Comparison of ENCODE assay signal across 36 cellular contexts in genomic region chrX:149638860-149639259, GRCh38. TPM values are rescaled to one million over a fixed set of nuclear protein-coding genes. Genes with fewer than 3 reads are reported as not detected.
A peak's percentile ranks its signal among the peaks of the same experiment; 100 is the strongest.
DNase-seq lines count a peak whose midpoint lies in the region; ATAC-seq and TF ChIP-seq lines count a peak whose summit lies in the region.
"Had no signal": no experiment of that assay in that cellular context is flagged by ENCODE, and none has a peak within 500 bp of the region (broad histone marks: within the 10 kb centered on the region; RNA-seq: fewer than 3 reads in every experiment).

No MANE protein-coding gene starts in this region.

- no peaks in the 10 kb centered on the region for H3K79me1 ChIP-seq in mesendoderm (ENCODE audit: low read length)

- no peaks in the 10 kb centered on the region for H3K36me3 ChIP-seq in mesendoderm (ENCODE audit: control insufficient read depth, insufficient read depth, low read length)
- H3K36me3 ChIP-seq: esophagus muscularis mucosa, heart right ventricle, lower lobe of right lung, prostate gland, thyroid gland had no signal

- no peak overlapping the region for H3K27ac ChIP-seq in mesendoderm (ENCODE audit: low read depth, low read length)
- H3K27ac ChIP-seq: esophagus muscularis mucosa, heart right ventricle, lower lobe of right lung, prostate gland, thyroid gland had no signal

- H3K18ac ChIP-seq in mesendoderm (ENCODE audit: low read length), result no peak overlapping the region

- no peak overlapping the region for H3K9ac ChIP-seq in mesendoderm (ENCODE audit: low read length)

- H3K23ac ChIP-seq in mesendoderm (ENCODE audit: low read length), result no peak overlapping the region

- H2BK5ac ChIP-seq in mesendoderm (ENCODE audit: low read length), result no peak overlapping the region

- H3K4me1 ChIP-seq in mesendoderm (ENCODE audit: control insufficient read depth, low read depth, low read length), result no peaks in the 10 kb centered on the region
- H3K4me1 ChIP-seq: esophagus muscularis mucosa, heart right ventricle, lower lobe of right lung, prostate gland, thyroid gland had no signal

- H3K79me2 ChIP-seq in mesendoderm (ENCODE audit: control insufficient read depth, insufficient read depth, low read length), result no peaks in the 10 kb centered on the region

- no peak overlapping the region for H2BK15ac ChIP-seq in mesendoderm (replicated peaks; ENCODE audit: low read depth)

- no peak overlapping the region for H2AK5ac ChIP-seq in mesendoderm (ENCODE audit: low read length)

- no peak overlapping the region for H3K4me2 ChIP-seq in mesendoderm (ENCODE audit: low read length)

- no peaks in the 10 kb centered on the region for H3K27me3 ChIP-seq in mesendoderm (ENCODE audit: insufficient read depth, low read length, poor library complexity)
- H3K27me3 ChIP-seq: esophagus muscularis mucosa, thyroid gland had no signal

- no peak overlapping the region for H3K56ac ChIP-seq in mesendoderm (ENCODE audit: low read length)

- TF ChIP-seq CTCF in choroid plexus epithelial cell (conservative IDR thresholded peaks at IDR 0.05; ENCODE audit: low read depth, low read length), result no peak

- H2BK120ac ChIP-seq in mesendoderm (ENCODE audit: low read depth, low read length), result no peak overlapping the region

- H4K8ac ChIP-seq in mesendoderm (ENCODE audit: low read depth, low read length), result no peak overlapping the region

- DNase-seq in AG20443 (ENCODE audit: low spot score), result peak; percentile 28
- DNase-seq in HT1080 (ENCODE audit: low read depth), result peak; percentile 1
- peak; percentile 8 for DNase-seq in choroid plexus epithelial cell (ENCODE audit: low read depth)
- peak; percentile 36 for DNase-seq in mesendoderm
- DNase-seq in cerebellar cortex (ENCODE audit: low spot score), result no peak
- no peak for DNase-seq in NCI-H1105 treated with DMSO at 0.1 percent for 48 hours (lab: John Stamatoyannopoulos, UW)
- DNase-seq: activated CD4-positive, alpha-beta memory T cell treated with anti-CD3 and anti-CD28 coated beads, Interleukin-2, amount 10 ng/mL, durations not matched to agents 7 days and 5 days; activated CD4-positive, CD25-positive, alpha-beta regulatory T cell treated with anti-CD3 and anti-CD28 coated beads, Interleukin-2, amount 50 U/mL, for 72 hours; activated CD8-positive, alpha-beta memory T cell treated with anti-CD3 and anti-CD28 coated beads, Interleukin-2, amount 50 U/mL, for 4 hours; activated naive CD4-positive, alpha-beta T cell treated with anti-CD3 and anti-CD28 coated beads for 36 hours; cortex of kidney; DMS79; foreskin melanocyte; heart right ventricle; Karpas-422; lower lobe of right lung; natural killer cell; NCI-H1436; NCI-H2081; NCI-H2227 treated with DMSO at 0.1 percent for 48 hours; NCI-H526 treated with DMSO at 0.1 percent for 48 hours; nucleus accumbens; PC-3; stimulated activated CD4-positive, alpha-beta T cell treated with anti-CD3 and anti-CD28 coated beads, Interleukin-12 subunit alpha, Interleukin-12 subunit beta, amount 100 ng/mL, for 4 hours; stimulated activated CD4-positive, alpha-beta T cell treated with anti-CD3 and anti-CD28 coated beads, Interleukin-2, amount 100 ng/mL, for 48 hours; T-helper 2 cell; thyroid gland had no signal

- no peak for ATAC-seq in GM19328 (IDR thresholded peaks at IDR 0.05; ENCODE audit: unreplicated experiment)
- ATAC-seq: heart right ventricle, HepG2, lower lobe of right lung, natural killer cell, PC-3, sciatic nerve had no signal

- H4K5ac ChIP-seq in mesendoderm (ENCODE audit: low read length), result no peak overlapping the region

- H3K4me3 ChIP-seq in choroid plexus epithelial cell (ENCODE audit: low read depth, low read length) (no peak overlapping the region), mesendoderm (ENCODE audit: low read length) (no peak overlapping the region)
- H3K4me3 ChIP-seq: esophagus muscularis mucosa, heart right ventricle, lower lobe of right lung, prostate gland, thyroid gland had no signal

- no peak overlapping the region for H3K4ac ChIP-seq in mesendoderm (ENCODE audit: low read depth, low read length)

RNA-seq across cellular contexts. Expression of gene TMEM185A, which starts 7.3 kb away (rescaled TPM):
- 11.3 and 11.6 TPM in 2 replicates for total RNA-seq in HT1080 (2014; rRNA removed; shearing (Covaris generic))
- 13.1 and 13.5 TPM in 2 replicates for polyA plus RNA-seq in HT1080 (2015; cell fraction: cytosol; rRNA removed)
- polyA plus RNA-seq in HT1080 (2015; cell fraction: nucleus; rRNA removed), result 13.2 and 15.4 TPM in 2 replicates
- polyA plus RNA-seq in mesendoderm (2013, experiment 1 of 2), result 16.7 TPM
- polyA plus RNA-seq in mesendoderm (2013, experiment 2 of 2), result 15.8 TPM

RNA-seq across cellular contexts. Expression of gene HSFX2, which starts 43.7 kb away (rescaled TPM):
- total RNA-seq in HT1080 (2014; rRNA removed; shearing (Covaris generic)), result not detected in 2 replicates
- 0.21 TPM in 1 of 2 replicates, not detected in the other for polyA plus RNA-seq in HT1080 (2015; cell fraction: cytosol; rRNA removed)
- 0.35 TPM in 1 of 2 replicates, not detected in the other for polyA plus RNA-seq in HT1080 (2015; cell fraction: nucleus; rRNA removed)
- polyA plus RNA-seq in mesendoderm (2013, experiment 1 of 2), result 0.07 TPM
- not detected for polyA plus RNA-seq in mesendoderm (2013, experiment 2 of 2)
- total RNA-seq: activated CD4-positive, alpha-beta memory T cell treated with anti-CD3 and anti-CD28 coated beads, Interleukin-2, amount 10 ng/mL, durations not matched to agents 7 days and 5 days; activated naive CD4-positive, alpha-beta T cell treated with anti-CD3 and anti-CD28 coated beads for 36 hours; H4; lower lobe of right lung; PC-3; prostate gland had no signal
- polyA plus RNA-seq: CD14-positive monocyte, HepG2 had no signal

RNA-seq across cellular contexts. Expression of gene MAGEA9B, which starts 51.6 kb away (rescaled TPM):
- total RNA-seq in HT1080 (2014; rRNA removed; shearing (Covaris generic)), result 0.50 and 0.93 TPM in 2 replicates
- polyA plus RNA-seq in HT1080 (2015; cell fraction: cytosol; rRNA removed), result 0.97 and 2.3 TPM in 2 replicates
- 1.8 and 2.1 TPM in 2 replicates for polyA plus RNA-seq in HT1080 (2015; cell fraction: nucleus; rRNA removed)
- polyA plus RNA-seq in mesendoderm (2013, experiment 1 of 2), result 0.17 TPM
- polyA plus RNA-seq in mesendoderm (2013, experiment 2 of 2), result 0.29 TPM
- total RNA-seq: activated CD4-positive, alpha-beta memory T cell treated with anti-CD3 and anti-CD28 coated beads, Interleukin-2, amount 10 ng/mL, durations not matched to agents 7 days and 5 days; activated naive CD4-positive, alpha-beta T cell treated with anti-CD3 and anti-CD28 coated beads for 36 hours; esophagus muscularis mucosa; H4; heart right ventricle; lower lobe of right lung; mononuclear cell; natural killer cell; PC-3; sciatic nerve; thyroid gland had no signal
- polyA plus RNA-seq: adipose tissue, CD14-positive monocyte, heart right ventricle had no signal

Comparison
In these comparisons a context has a peak if more than half of its experiments do, and no peak if none do; other contexts are left out.
1. DNase-seq: peak in AG20443 (single experiment), HT1080 (single experiment), choroid plexus epithelial cell (single experiment) and mesendoderm (single experiment); none in cerebellar cortex (single experiment) and NCI-H1105 treated with DMSO at 0.1 percent for 48 hours (single experiment).